24 cellular contexts compared by ENCODE assay signal in the genomic region with DNA sequence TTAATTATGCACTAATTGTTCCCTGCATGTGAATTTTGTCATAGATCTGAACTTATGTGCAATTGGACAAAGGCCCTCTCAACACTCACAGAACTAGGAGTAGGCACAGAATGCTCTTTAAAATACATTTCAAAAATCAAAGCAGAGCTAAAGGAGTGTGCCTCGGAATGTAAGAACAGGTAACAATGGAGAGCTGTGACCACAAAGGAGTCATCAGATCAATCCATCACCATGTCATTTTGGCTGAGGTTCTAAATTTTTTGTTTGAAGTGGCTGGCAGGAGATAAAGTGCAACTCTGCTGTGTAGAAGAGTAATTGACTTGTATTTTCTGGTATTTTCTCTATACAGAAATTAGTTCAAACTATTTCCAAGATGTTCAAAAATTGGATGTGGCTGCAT.
"Had no signal": no experiment of that assay in that cellular context is flagged by ENCODE, and none has a peak within 500 bp of the region (broad histone marks: within the 10 kb centered on the region; RNA-seq: fewer than 3 reads in every experiment).

No MANE protein-coding gene starts in this region.

- H3K4me3 Mint-ChIP-seq: activated naive CD8-positive, alpha-beta T cell; activated T-cell treated with anti-CD3 and anti-CD28 coated beads, Interleukin-2, amount 50 U/mL, for 4 hours; memory B cell; neural crest cell; T-helper 1 cell treated with Interleukin-12 subunit alpha and Interleukin-12 subunit beta and Interleukin-4 antibody, amounts not matched to agents 30 μg/mL and 1 μg/mL, for 36 hours had no signal

- H3K36me3 ChIP-seq: adrenal gland, ascending aorta, gastrocnemius medialis, spleen had no signal

- ATAC-seq: activated T-cell treated with anti-CD3 and anti-CD28 coated beads, Interleukin-2, amount 50 U/mL, for 4 hours; gastrocnemius medialis had no signal

- H3K4me1 ChIP-seq: adrenal gland, ascending aorta, gastrocnemius medialis, spleen had no signal

- H3K4me3 ChIP-seq: adrenal gland, ascending aorta, gastrocnemius medialis, spleen had no signal

- DNase-seq: activated CD4-positive, alpha-beta T cell treated with anti-CD3 and anti-CD28 coated beads for 4 hours; activated CD4-positive, alpha-beta T cell treated with anti-CD3 and anti-CD28 coated beads, Interleukin-2, amount 50 U/mL, for 48 hours; activated CD4-positive, CD25-positive, alpha-beta regulatory T cell; activated CD8-positive, alpha-beta memory T cell treated with anti-CD3 and anti-CD28 coated beads, Interleukin-2, amount 50 U/mL, for 48 hours; activated naive CD4-positive, alpha-beta T cell; activated T-cell treated with anti-CD3 and anti-CD28 coated beads, Interleukin-2, amount 50 U/mL, for 4 hours; adrenal gland; central memory CD4-positive, alpha-beta T cell; dermis blood vessel endothelial cell; effector CD8-positive, alpha-beta T cell; gastrocnemius medialis; head of caudate nucleus; hypothalamus; posterior cingulate gyrus; retina; spleen; stimulated activated CD4-positive, alpha-beta T cell treated with anti-CD3 and anti-CD28 coated beads, Interleukin-4, amount 100 ng/mL, for 1 hour; stimulated activated naive CD4-positive, alpha-beta T cell had no signal

- H3K27ac Mint-ChIP-seq: activated naive CD8-positive, alpha-beta T cell; activated T-helper 2 cell treated with anti-CD3 and anti-CD28 coated beads, Interferon-gamma antibody, Interleukin-2, Interleukin-4, amounts not matched to agents 10 μg/mL and 5 μg/mL and 100 μg/mL, durations not matched to agents 14 hours and 24 hours and 36 hours; memory B cell; T-helper 1 cell treated with Interleukin-12 subunit alpha and Interleukin-12 subunit beta and Interleukin-4 antibody, amounts not matched to agents 30 μg/mL and 1 μg/mL, for 36 hours had no signal

- H3K9me3 Mint-ChIP-seq: activated T-helper 2 cell treated with anti-CD3 and anti-CD28 coated beads, Interferon-gamma antibody, Interleukin-2, Interleukin-4, amounts not matched to agents 10 μg/mL and 5 μg/mL and 100 μg/mL, durations not matched to agents 14 hours and 24 hours and 36 hours; T-helper 1 cell treated with Interleukin-12 subunit alpha and Interleukin-12 subunit beta and Interleukin-4 antibody, amounts not matched to agents 30 μg/mL and 1 μg/mL, for 36 hours had no signal

- H3K27ac ChIP-seq: adrenal gland, ascending aorta, gastrocnemius medialis, spleen had no signal

- H3K4me1 Mint-ChIP-seq: memory B cell had no signal

- H3K9me3 ChIP-seq: ascending aorta, gastrocnemius medialis had no signal

- H3K27me3 ChIP-seq: adrenal gland, ascending aorta, gastrocnemius medialis, spleen had no signal

- H3K36me3 Mint-ChIP-seq: activated naive CD8-positive, alpha-beta T cell; memory B cell had no signal
